Comparison of ENCODE assay signal across 16 cellular contexts in genomic region chr19:8811315-8812172, GRCh38. TPM values are rescaled to one million over a fixed set of nuclear protein-coding genes. Genes with fewer than 3 reads are reported as not detected.
DNase-seq lines count a peak whose midpoint lies in the region; ATAC-seq and TF ChIP-seq lines count a peak whose summit lies in the region.
"Had no signal": no experiment of that assay in that cellular context is flagged by ENCODE, and none has a peak within 500 bp of the region (broad histone marks: within the 10 kb centered on the region; RNA-seq: fewer than 3 reads in every experiment).

No MANE protein-coding gene starts in this region.

- H3K4me3 ChIP-seq in BLaER1 treated with 17β-estradiol and CSF1 and Interleukin-3, amounts not matched to agents 10 nM and 100 nM: peak overlapping the region in 8 of 10 experiments; percentile 3 to 41 (median 32); a peak in 15 of 20 replicates
- H3K4me3 ChIP-seq in HUES48 (ENCODE audit: low read depth, low read length) (0 out of 2 replicates have a peak overlapping the region, but pooled peaks have one; percentile 21), astrocyte of the spinal cord (ENCODE audit: low read depth, low read length) (no peak overlapping the region), heart right ventricle (no peak overlapping the region), heart left ventricle (no peak overlapping the region)
- H3K4me3 ChIP-seq: lung had no signal

- WGBS in heart right ventricle, 2 donors: 98 to 99% methylated on average over 10 of the region's 10 CpGs
- 97 to 98% (median 98%) methylated on average over 10 of the region's 10 CpGs for WGBS in heart left ventricle, 4 donors

- peaks cover 97 to 100% (median 98%) of the 10 kb centered on the region in 11 experiments for H3K36me3 ChIP-seq in BLaER1 treated with 17β-estradiol and CSF1 and Interleukin-3, amounts not matched to agents 10 nM and 100 nM
- H3K36me3 ChIP-seq in HUES48 (ENCODE audit: control insufficient read depth, insufficient read depth, low read length): no peaks in the 10 kb centered on the region
- peaks cover 12 to 100% (median 98%) of the 10 kb centered on the region in 9 donors for H3K36me3 ChIP-seq in heart right ventricle
- peaks cover 36 to 100% (median 76%) of the 10 kb centered on the region in 9 donors for H3K36me3 ChIP-seq in heart left ventricle

- in situ Hi-C loops in astrocyte of the spinal cord (cut with HindIII; ENCODE audit: low sequenced_read_pairs): no loop called here

- TF ChIP-seq CTCF in astrocyte of the spinal cord (IDR thresholded peaks at IDR 0.05; ENCODE audit: low read depth, low read length) (no peak), heart right ventricle (IDR thresholded peaks at IDR 0.05) (no peak), heart left ventricle (IDR thresholded peaks at IDR 0.05) (no peak)

- H3K9me3 ChIP-seq in BLaER1 treated with 17β-estradiol and CSF1 and Interleukin-3, amounts not matched to agents 10 nM and 100 nM (replicated peaks in 1 of 11): peaks cover 100% of the 10 kb centered on the region in 11 experiments
- peaks cover 92% of the 10 kb centered on the region for H3K9me3 ChIP-seq in HUES48 (ENCODE audit: control insufficient read depth, insufficient read depth, low read length)
- peaks cover 15 to 100% (median 100%) of the 10 kb centered on the region in 11 donors for H3K9me3 ChIP-seq in heart right ventricle
- H3K9me3 ChIP-seq in heart left ventricle: peaks cover 22 to 100% (median 97%) of the 10 kb centered on the region in 12 donors

- no peak for TF ChIP-seq POLR2A in heart left ventricle (IDR thresholded peaks at IDR 0.05)

- no peak overlapping the region for H3K27ac ChIP-seq in BLaER1 treated with 17β-estradiol and CSF1 and Interleukin-3, amounts not matched to agents 10 nM and 100 nM
- H3K27ac ChIP-seq in HUES48 (ENCODE audit: low read depth, low read length): no peak overlapping the region
- H3K27ac ChIP-seq in heart right ventricle: no peak overlapping the region
- H3K27ac ChIP-seq in heart left ventricle: no peak overlapping the region

- no peaks in the 10 kb centered on the region for H3K27me3 ChIP-seq in BLaER1 treated with 17β-estradiol and CSF1 and Interleukin-3, amounts not matched to agents 10 nM and 100 nM
- H3K27me3 ChIP-seq in HUES48 (ENCODE audit: control insufficient read depth, insufficient read depth, low read length): no peaks in the 10 kb centered on the region
- H3K27me3 ChIP-seq in heart right ventricle: no peaks in the 10 kb centered on the region
- H3K27me3 ChIP-seq in heart left ventricle: no peaks in the 10 kb centered on the region

- H4K20me1 ChIP-seq in BLaER1 treated with 17β-estradiol and CSF1 and Interleukin-3, amounts not matched to agents 10 nM and 100 nM: no peaks in the 10 kb centered on the region

- H3K9ac ChIP-seq in BLaER1 treated with 17β-estradiol and CSF1 and Interleukin-3, amounts not matched to agents 10 nM and 100 nM: no peak overlapping the region
- no peak overlapping the region for H3K9ac ChIP-seq in HUES48 (ENCODE audit: low read depth, low read length)

- H3K4me1 ChIP-seq in BLaER1 treated with 17β-estradiol and CSF1 and Interleukin-3, amounts not matched to agents 10 nM and 100 nM: no peaks in the 10 kb centered on the region
- no peaks in the 10 kb centered on the region for H3K4me1 ChIP-seq in HUES48 (ENCODE audit: control insufficient read depth, insufficient read depth, low read length)
- no peaks in the 10 kb centered on the region for H3K4me1 ChIP-seq in heart right ventricle
- no peaks in the 10 kb centered on the region for H3K4me1 ChIP-seq in heart left ventricle

- no peak for ATAC-seq in left ventricle myocardium superior
- ATAC-seq in HG03439 (IDR thresholded peaks at IDR 0.05; ENCODE audit: unreplicated experiment): no peak
- no peak for ATAC-seq in heart right ventricle
- no peak for ATAC-seq in heart left ventricle
- ATAC-seq: right cardiac atrium, Right ventricle myocardium inferior had no signal

- no peak overlapping the region for H3K4me2 ChIP-seq in BLaER1 treated with 17β-estradiol and CSF1 and Interleukin-3, amounts not matched to agents 10 nM and 100 nM

- intact Hi-C loops in left ventricle myocardium superior (cut with micrococcal nuclease) (no loop called here), heart right ventricle (cut with DNase I) (no loop called here), heart left ventricle (cut with DNase I) (no loop called here)

- peak; percentile 28 for DNase-seq in astrocyte of the spinal cord (ENCODE audit: low read depth, low spot score)
- peak; percentile 14 for DNase-seq in iris pigment epithelial cell (ENCODE audit: low read depth)
- DNase-seq in left ventricle myocardium superior: no peak
- no peak for DNase-seq in heart right ventricle
- no peak for DNase-seq in heart left ventricle
- DNase-seq: activated CD4-positive, alpha-beta T cell treated with anti-CD3 and anti-CD28 coated beads for 1 hour; activated naive CD4-positive, alpha-beta T cell; DMS153; NCI-H2081 treated with DMSO at 0.1 percent for 48 hours; right cardiac atrium had no signal

RNA-seq across cellular contexts. Expression of gene ZNF558, which starts 20.6 kb away (rescaled TPM):
- total RNA-seq in left ventricle myocardium superior (10.8 TPM), heart right ventricle (10 to 100 TPM in 8 of 10 donors, 1 to 10 TPM in 2; 8.3 to 14.3 (median 11.8) TPM), heart left ventricle (10 to 100 TPM in 6 of 9 donors, 1 to 10 TPM in 3; 7.2 to 16.2 (median 11.2) TPM)
- polyA plus RNA-seq in heart right ventricle (10 to 100 TPM in 1 of 2 donors, 1 to 10 TPM in 1; 8.3 to 11.2 TPM), heart left ventricle (10 to 100 TPM in 1 of 2 donors, 1 to 10 TPM in 1; 5.0 to 12.5 TPM)

RNA-seq across cellular contexts. Expression of gene MBD3L1, which starts 20.6 kb away (rescaled TPM):
- total RNA-seq in left ventricle myocardium superior (not detected), heart right ventricle (not detected), heart left ventricle (not detected)
- polyA plus RNA-seq in heart right ventricle (not detected), heart left ventricle (not detected)
- total RNA-seq: lung, neural crest cell, right cardiac atrium, Right ventricle myocardium inferior had no signal
- polyA plus RNA-seq: lung, right cardiac atrium had no signal

Comparison
In these comparisons a context has a peak if more than half of its experiments do, and no peak if none do; other contexts are left out.
1. H3K4me3 ChIP-seq: peak in BLaER1 treated with 17β-estradiol and CSF1 and Interleukin-3, amounts not matched to agents 10 nM and 100 nM (8 of 10) and HUES48 (single experiment); none in astrocyte of the spinal cord (single experiment), heart right ventricle (0 of 10) and heart left ventricle (0 of 12).
2. DNase-seq: peak in astrocyte of the spinal cord (single experiment) and iris pigment epithelial cell (single experiment); none in left ventricle myocardium superior (single experiment), heart right ventricle (0 of 2) and heart left ventricle (0 of 5).